In genomic region chr11:5618807-5619206, GRCh38 we compare ENCODE assay signal across 20 cellular contexts. TPM values are rescaled to one million over a fixed set of nuclear protein-coding genes. Genes with fewer than 3 reads are reported as not detected.
A peak's percentile ranks its signal among the peaks of the same experiment; 100 is the strongest.
DNase-seq lines count a peak whose midpoint lies in the region; ATAC-seq and TF ChIP-seq lines count a peak whose summit lies in the region.
"Had no signal": no experiment of that assay in that cellular context is flagged by ENCODE, and none has a peak within 500 bp of the region (broad histone marks: within the 10 kb centered on the region; RNA-seq: fewer than 3 reads in every experiment).

No MANE protein-coding gene starts in this region.

- peak overlapping the region in 1 of 2 experiments; percentile 18 for H2BK12ac ChIP-seq in mesenchymal stem cell (ENCODE audit: low read length in 2 of 2)

- H2AFZ ChIP-seq in mesenchymal stem cell (ENCODE audit: low read depth, low read length) (no peak overlapping the region), GM23338 (no peak overlapping the region)

- no peak overlapping the region for H3K4me3 Mint-ChIP-seq in GM23338
- no peak overlapping the region for H3K4me3 Mint-ChIP-seq in stimulated activated memory B cell treated with anti-CD40 and anti-IgM and Interleukin-4, amounts not matched to agents 10 μg/mL and 1 μg/mL and 100 μg/mL, for 72 hours
- H3K4me3 Mint-ChIP-seq: stimulated activated effector memory CD8-positive, alpha-beta T cell treated with anti-CD3 and anti-CD28 coated beads, Interleukin-12 subunit alpha, Interleukin-12 subunit beta, amount 100 ng/mL, for 72 hours had no signal

- no peak overlapping the region for H3K4me2 ChIP-seq in mesenchymal stem cell (ENCODE audit: low read length, poor library complexity, severe bottlenecking)
- no peak overlapping the region for H3K4me2 ChIP-seq in GM23338

- TF ChIP-seq CTCF in BJ (IDR thresholded peaks at IDR 0.05; ENCODE audit: insufficient read depth, low read depth, low read length) (no peak), brain microvascular endothelial cell (IDR thresholded peaks at IDR 0.05; ENCODE audit: low read depth, low read length, missing control alignments) (no peak), GM23338 (conservative IDR thresholded peaks at IDR 0.05; ENCODE audit: low read depth in 2 of 2) (no peak)

- H3K4ac ChIP-seq in mesenchymal stem cell (ENCODE audit: low read depth in 1 of 2, low read length in 2 of 2) = no peak overlapping the region

- H3K79me2 ChIP-seq in GM23338 (replicated peaks; ENCODE audit: insufficient read depth) = no peaks in the 10 kb centered on the region

- no peak overlapping the region for H2AK5ac ChIP-seq in mesenchymal stem cell (ENCODE audit: low read length, severe bottlenecking)

- no peaks in the 10 kb centered on the region for H3K9me3 Mint-ChIP-seq in GM23338
- H3K9me3 Mint-ChIP-seq in stimulated activated memory B cell treated with anti-CD40 and anti-IgM and Interleukin-4, amounts not matched to agents 10 μg/mL and 1 μg/mL and 100 μg/mL, for 72 hours = no peaks in the 10 kb centered on the region
- H3K9me3 Mint-ChIP-seq: stimulated activated effector memory CD8-positive, alpha-beta T cell treated with anti-CD3 and anti-CD28 coated beads, Interleukin-12 subunit alpha, Interleukin-12 subunit beta, amount 100 ng/mL, for 72 hours had no signal

- H4K91ac ChIP-seq in mesenchymal stem cell (ENCODE audit: low read length) = no peak overlapping the region

- no peaks in the 10 kb centered on the region for H3K9me3 ChIP-seq in mesenchymal stem cell (ENCODE audit: control insufficient read depth, low read length)
- H3K9me3 ChIP-seq: body of pancreas had no signal

- H3K4me1 Mint-ChIP-seq in GM23338 = peaks cover 20% of the 10 kb centered on the region
- H3K4me1 Mint-ChIP-seq in stimulated activated memory B cell treated with anti-CD40 and anti-IgM and Interleukin-4, amounts not matched to agents 10 μg/mL and 1 μg/mL and 100 μg/mL, for 72 hours = peaks cover 2% of the 10 kb centered on the region

- no peaks in the 10 kb centered on the region for H3K9me2 ChIP-seq in GM23338 (ENCODE audit: insufficient read depth)

- CTCF ChIA-PET in BJ (lab: Yijun Ruan, JAX) = interaction anchor here (1.6 kb wide), 2 partner anchors 12 to 16 kb away, joined by 4 to 9 read pairs; no protein-coding TSS in a partner anchor

- WGBS in mesenchymal stem cell = 41% methylated on average over 3 of the region's 3 CpGs

- H4K8ac ChIP-seq in mesenchymal stem cell (ENCODE audit: low read length) = no peak overlapping the region

- H3K27me3 ChIP-seq in BJ (ENCODE audit: control insufficient read depth, insufficient read depth, low read length) (no peaks in the 10 kb centered on the region), brain microvascular endothelial cell (replicated peaks) (no peaks in the 10 kb centered on the region), mesenchymal stem cell (ENCODE audit: control insufficient read depth in 1 of 2, insufficient read depth in 1 of 2, low read length in 2 of 2) (no peaks in the 10 kb centered on the region), GM23338 (ENCODE audit: insufficient read depth) (no peaks in the 10 kb centered on the region)
- H3K27me3 ChIP-seq: body of pancreas had no signal

- no peak overlapping the region for H2BK120ac ChIP-seq in mesenchymal stem cell (ENCODE audit: low read depth, low read length)

- DNase-seq in BJ (ENCODE audit: low read depth) (peak; percentile 36), LHCN-M2 (ENCODE audit: low read depth) (peak; percentile 81), brain microvascular endothelial cell (peak; percentile 89), mesenchymal stem cell (peak; percentile 71), GM23338 (ENCODE audit: low spot score) (no peak)
- no peak for DNase-seq in stimulated activated naive CD8-positive, alpha-beta T cell treated with anti-CD3 and anti-CD28 coated beads, Interleukin-15, Interleukin-2, amounts not matched to agents 100 U/mL and 50 U/mL, for 24 hours
- DNase-seq: activated gamma-delta T cell, body of pancreas, C1 segment of cervical spinal cord, foreskin melanocyte, NCI-H1417 treated with DMSO at 0.1 percent for 48 hours, NCI-H446 had no signal

- no peaks in the 10 kb centered on the region for H3K36me3 Mint-ChIP-seq in GM23338 (ENCODE audit: low read depth)
- no peaks in the 10 kb centered on the region for H3K36me3 Mint-ChIP-seq in stimulated activated memory B cell treated with anti-CD40 and anti-IgM and Interleukin-4, amounts not matched to agents 10 μg/mL and 1 μg/mL and 100 μg/mL, for 72 hours
- H3K36me3 Mint-ChIP-seq: stimulated activated effector memory CD8-positive, alpha-beta T cell treated with anti-CD3 and anti-CD28 coated beads, Interleukin-12 subunit alpha, Interleukin-12 subunit beta, amount 100 ng/mL, for 72 hours had no signal

- H3K27me3 Mint-ChIP-seq in GM23338 (ENCODE audit: insufficient read depth, low read depth, poor library complexity) = no peaks in the 10 kb centered on the region
- no peaks in the 10 kb centered on the region for H3K27me3 Mint-ChIP-seq in stimulated activated memory B cell treated with anti-CD40 and anti-IgM and Interleukin-4, amounts not matched to agents 10 μg/mL and 1 μg/mL and 100 μg/mL, for 72 hours

- H3K18ac ChIP-seq in mesenchymal stem cell (ENCODE audit: low read depth in 1 of 2, low read length in 2 of 2) = peak overlapping the region in 1 of 2 experiments; percentile 41

- H3K9ac ChIP-seq in mesenchymal stem cell (ENCODE audit: low read length) = no peak overlapping the region

- no peak overlapping the region for H3K27ac Mint-ChIP-seq in GM23338
- H3K27ac Mint-ChIP-seq in stimulated activated memory B cell treated with anti-CD40 and anti-IgM and Interleukin-4, amounts not matched to agents 10 μg/mL and 1 μg/mL and 100 μg/mL, for 72 hours = no peak overlapping the region
- H3K27ac Mint-ChIP-seq: stimulated activated effector memory CD8-positive, alpha-beta T cell treated with anti-CD3 and anti-CD28 coated beads, Interleukin-12 subunit alpha, Interleukin-12 subunit beta, amount 100 ng/mL, for 72 hours had no signal

- H3K14ac ChIP-seq in mesenchymal stem cell (ENCODE audit: low read length in 2 of 2) = no peak overlapping the region

- POLR2A ChIA-PET in BJ (lab: Charles Lee) = no interaction called here

- peak overlapping the region; percentile 94 for H3K27ac ChIP-seq in brain microvascular endothelial cell
- no peak overlapping the region for H3K27ac ChIP-seq in mesenchymal stem cell (ENCODE audit: low read length, poor library complexity, severe bottlenecking)
- no peak overlapping the region for H3K27ac ChIP-seq in GM23338 (ENCODE audit: low read depth)
- H3K27ac ChIP-seq: body of pancreas, VCaP had no signal

- no peaks in the 10 kb centered on the region for H3F3A ChIP-seq in GM23338 (replicated peaks; ENCODE audit: low read depth)

- H4K20me1 ChIP-seq in GM23338 (replicated peaks; ENCODE audit: insufficient read depth) = no peaks in the 10 kb centered on the region

- H3K4me3 ChIP-seq in BJ (ENCODE audit: low read depth, low read length) (no peak overlapping the region), brain microvascular endothelial cell (ENCODE audit: low read depth, low read length) (no peak overlapping the region), mesenchymal stem cell (ENCODE audit: insufficient read depth in 1 of 2, low read depth in 1 of 2, low read length in 2 of 2) (no peak overlapping the region), GM23338 (no peak overlapping the region)
- H3K4me3 ChIP-seq: body of pancreas had no signal

- H3K79me1 ChIP-seq in mesenchymal stem cell (replicated peaks; ENCODE audit: low read length, poor library complexity, severe bottlenecking) = no peaks in the 10 kb centered on the region

- no peak for ATAC-seq in stimulated activated naive CD8-positive, alpha-beta T cell treated with anti-CD3 and anti-CD28 coated beads, Interleukin-15, Interleukin-2, amounts not matched to agents 100 U/mL and 50 U/mL, for 24 hours
- ATAC-seq in GM18858 (IDR thresholded peaks at IDR 0.05; ENCODE audit: unreplicated experiment) = no peak
- no peak for ATAC-seq in GM23338
- no peak for ATAC-seq in stimulated activated memory B cell treated with anti-CD40 and anti-IgM and Interleukin-4, amounts not matched to agents 10 μg/mL and 1 μg/mL and 100 μg/mL, for 72 hours
- ATAC-seq: body of pancreas; sciatic nerve; stimulated activated effector memory CD8-positive, alpha-beta T cell treated with anti-CD3 and anti-CD28 coated beads, Interleukin-12 subunit alpha, Interleukin-12 subunit beta, amount 100 ng/mL, for 72 hours had no signal

- H2BK15ac ChIP-seq in mesenchymal stem cell (ENCODE audit: low read depth, poor library complexity, severe bottlenecking) = no peak overlapping the region

- peaks cover 4% of the 10 kb centered on the region for H3K4me1 ChIP-seq in mesenchymal stem cell (ENCODE audit: control insufficient read depth, insufficient read depth, low read depth, low read length)
- peaks cover 11% of the 10 kb centered on the region for H3K4me1 ChIP-seq in GM23338 (ENCODE audit: insufficient read depth)

- H3K36me3 ChIP-seq in BJ (ENCODE audit: control insufficient read depth, insufficient read depth, low read length) (no peaks in the 10 kb centered on the region), brain microvascular endothelial cell (replicated peaks) (no peaks in the 10 kb centered on the region), mesenchymal stem cell (ENCODE audit: control insufficient read depth in 1 of 2, insufficient read depth in 2 of 2, low read depth in 1 of 2, low read length in 2 of 2) (no peaks in the 10 kb centered on the region), GM23338 (ENCODE audit: insufficient read depth) (no peaks in the 10 kb centered on the region)

- in situ Hi-C loops in brain microvascular endothelial cell (cut with HindIII; ENCODE audit: low pct_ligation_motif_present, low sequenced_read_pairs) = no loop called here

- H2BK5ac ChIP-seq in mesenchymal stem cell (ENCODE audit: low read depth, low read length, poor library complexity, severe bottlenecking) = no peak overlapping the region

- no peak overlapping the region for H3K23ac ChIP-seq in mesenchymal stem cell (ENCODE audit: low read length in 2 of 2)

RNA-seq across cellular contexts. Expression of gene TRIM34, which starts 6.0 kb away (rescaled TPM):
- polyA plus RNA-seq in BJ (2011; rRNA removed) (6.6 and 11.0 TPM in 2 replicates), GM23338 (2016; fragmentation: Nextera tagmentation; extraction: Ambion mirVana) (0.57 and 1.9 TPM in 2 replicates)
- polyA minus RNA-seq in BJ (2011; rRNA and poly(A)+ RNA removed) = 3.2 and 3.8 TPM in 2 replicates
- 5.8 and 8.0 TPM in 2 replicates for total RNA-seq in LHCN-M2 (2014; rRNA removed)
- polyA plus RNA-seq in LHCN-M2 (2012) = 3.3 TPM
- polyA plus RNA-seq in mesenchymal stem cell (2013, experiment 1 of 2) = 7.6 TPM
- polyA plus RNA-seq in mesenchymal stem cell (2013, experiment 2 of 2) = 6.9 TPM
- 1.1 and 2.6 TPM in 2 replicates for total RNA-seq in GM23338 (2014; rRNA removed; shearing (Covaris generic))

RNA-seq across cellular contexts. Expression of gene TRIM6, which starts 22.4 kb away (rescaled TPM):
- polyA plus RNA-seq in BJ (2011; rRNA removed) (3.8 and 4.5 TPM in 2 replicates), GM23338 (2016; fragmentation: Nextera tagmentation; extraction: Ambion mirVana) (24.3 and 26.4 TPM in 2 replicates)
- polyA minus RNA-seq in BJ (2011; rRNA and poly(A)+ RNA removed) = 1.7 and 1.9 TPM in 2 replicates
- total RNA-seq in LHCN-M2 (2014; rRNA removed) = 1.7 and 2.9 TPM in 2 replicates
- polyA plus RNA-seq in LHCN-M2 (2012) = 0.72 TPM
- polyA plus RNA-seq in mesenchymal stem cell (2013, experiment 1 of 2) = 8.5 TPM
- 8.8 TPM for polyA plus RNA-seq in mesenchymal stem cell (2013, experiment 2 of 2)
- total RNA-seq in GM23338 (2014; rRNA removed; shearing (Covaris generic)) = 49.0 and 50.8 TPM in 2 replicates
- total RNA-seq: OCI-LY7 had no signal

RNA-seq across cellular contexts. Expression of gene OR52B6, which starts 38.1 kb away (rescaled TPM):
- polyA plus RNA-seq in BJ (2011; rRNA removed) = not detected in 2 replicates
- not detected in 2 replicates for polyA minus RNA-seq in BJ (2011; rRNA and poly(A)+ RNA removed)
- total RNA-seq in LHCN-M2 (2014; rRNA removed) = not detected in 2 replicates
- not detected for polyA plus RNA-seq in LHCN-M2 (2012)
- polyA plus RNA-seq in mesenchymal stem cell (2013, experiment 1 of 2) = not detected
- polyA plus RNA-seq in mesenchymal stem cell (2013, experiment 2 of 2) = not detected
- not detected in 2 replicates for total RNA-seq in GM23338 (2014; rRNA removed; shearing (Covaris generic))
- polyA plus RNA-seq in GM23338 (2016; fragmentation: Nextera tagmentation; extraction: Ambion mirVana) = not detected in 2 replicates
- total RNA-seq: body of pancreas, mesenteric fat pad, OCI-LY7, sciatic nerve, ureter had no signal

Comparison
In these comparisons a context has a peak if more than half of its experiments do, and no peak if none do; other contexts are left out.
1. DNase-seq: peak in BJ (single experiment), LHCN-M2 (single experiment), brain microvascular endothelial cell (single experiment) and mesenchymal stem cell (single experiment); none in stimulated activated naive CD8-positive, alpha-beta T cell treated with anti-CD3 and anti-CD28 coated beads, Interleukin-15, Interleukin-2, amounts not matched to agents 100 U/mL and 50 U/mL, for 24 hours (single experiment) and GM23338 (single experiment).
2. RNA of gene TRIM6, which starts 22.4 kb away (total RNA-seq): 49.0 to 50.8 TPM in GM23338; 1.7 to 2.9 TPM in LHCN-M2; every median in the first group is over 10 times any median in the second.